ENCODE assay signal across 23 cellular contexts in the genomic region with DNA sequence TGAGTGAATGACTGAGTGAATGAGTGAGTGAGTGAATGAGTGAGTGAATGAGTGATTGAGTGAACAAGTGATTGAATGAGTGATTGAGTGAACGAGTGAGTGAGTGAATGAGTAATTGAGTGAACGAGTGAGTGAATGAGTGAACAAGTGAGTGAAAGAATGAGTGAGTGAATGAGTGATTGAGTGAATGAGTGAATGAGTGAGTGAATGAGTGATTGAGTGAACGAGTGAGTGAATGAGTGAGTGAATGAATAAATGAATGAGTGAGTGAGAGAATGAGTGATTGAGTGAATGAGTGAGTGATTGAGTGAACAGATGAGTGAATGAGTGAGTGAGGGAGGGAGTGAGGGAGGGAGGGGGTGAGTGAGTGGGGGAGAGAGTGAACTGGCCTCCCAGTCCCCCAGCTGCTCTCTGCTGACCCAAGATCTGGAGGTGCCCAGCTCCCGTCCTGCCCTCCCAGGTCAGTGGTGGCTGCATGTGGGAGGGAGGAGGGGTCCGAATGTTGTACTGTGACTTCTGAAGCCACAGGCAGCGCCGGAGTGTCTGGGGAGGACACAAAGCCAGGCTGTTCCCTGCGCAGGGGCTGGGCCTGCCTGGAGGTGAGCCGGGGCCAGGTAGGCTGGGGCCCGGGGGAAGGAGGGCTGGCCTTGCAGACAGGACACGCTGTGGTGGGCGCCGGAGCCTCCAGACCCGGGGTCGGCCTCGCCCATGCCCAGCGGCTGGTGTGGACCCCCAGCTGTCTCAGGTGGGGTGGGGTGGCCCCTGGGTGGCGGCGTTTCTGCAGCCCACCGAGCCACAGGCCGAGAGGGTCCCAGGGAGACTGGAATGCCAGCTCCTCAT. TPM values are rescaled to one million over a fixed set of nuclear protein-coding genes. Genes with fewer than 3 reads are reported as not detected.
A peak's percentile ranks its signal among the peaks of the same experiment; 100 is the strongest.
DNase-seq lines count a peak whose midpoint lies in the region; ATAC-seq and TF ChIP-seq lines count a peak whose summit lies in the region.
"Had no signal": no experiment of that assay in that cellular context is flagged by ENCODE, and none has a peak within 500 bp of the region (broad histone marks: within the 10 kb centered on the region; RNA-seq: fewer than 3 reads in every experiment).

No MANE protein-coding gene starts in this region.

- H3K4me3 Mint-ChIP-seq in endothelial cell (ENCODE audit: unreplicated experiment), result no peak overlapping the region
- H3K4me3 Mint-ChIP-seq in progenitor cell of endocrine pancreas (ENCODE audit: low read depth), result no peak overlapping the region
- H3K4me3 Mint-ChIP-seq: activated naive CD4-positive, alpha-beta T cell treated with anti-CD3 and anti-CD28 coated beads, Interleukin-2, amount 50 U/mL, for 24 hours; naive B cell had no signal

- no peak for TF ChIP-seq CTCF in 22Rv1 (IDR thresholded peaks at IDR 0.05)
- TF ChIP-seq CTCF in RWPE1 (conservative IDR thresholded peaks at IDR 0.05; ENCODE audit: low read depth), result no peak
- TF ChIP-seq CTCF in endothelial cell (IDR thresholded peaks at IDR 0.05; ENCODE audit: unreplicated experiment), result no peak
- TF ChIP-seq CTCF in progenitor cell of endocrine pancreas (IDR thresholded peaks at IDR 0.05; ENCODE audit: unreplicated experiment), result no peak

- H3K27me3 Mint-ChIP-seq in endothelial cell (ENCODE audit: unreplicated experiment), result peaks cover 5% of the 10 kb centered on the region
- no peaks in the 10 kb centered on the region for H3K27me3 Mint-ChIP-seq in progenitor cell of endocrine pancreas
- H3K27me3 Mint-ChIP-seq: activated naive CD4-positive, alpha-beta T cell treated with anti-CD3 and anti-CD28 coated beads, Interleukin-2, amount 50 U/mL, for 24 hours; naive B cell had no signal

- peak overlapping the region; percentile 82 for H3K27ac ChIP-seq in 22Rv1
- H3K27ac ChIP-seq in RWPE1, result peak overlapping the region; percentile 69
- H3K27ac ChIP-seq: parathyroid adenoma had no signal

- H3K9me3 Mint-ChIP-seq in endothelial cell (ENCODE audit: unreplicated experiment) (peaks cover 3% of the 10 kb centered on the region), progenitor cell of endocrine pancreas (ENCODE audit: low read depth) (no peaks in the 10 kb centered on the region)
- H3K9me3 Mint-ChIP-seq: activated naive CD4-positive, alpha-beta T cell treated with anti-CD3 and anti-CD28 coated beads, Interleukin-2, amount 50 U/mL, for 24 hours had no signal

- CTCF ChIA-PET in RWPE1 (lab: Yijun Ruan, JAX), result no interaction called here

- H3K4me1 Mint-ChIP-seq in endothelial cell (ENCODE audit: unreplicated experiment) (peaks cover 25% of the 10 kb centered on the region), progenitor cell of endocrine pancreas (ENCODE audit: low read depth) (no peaks in the 10 kb centered on the region)

- H3K27ac Mint-ChIP-seq in endothelial cell (ENCODE audit: unreplicated experiment), result no peak overlapping the region
- H3K27ac Mint-ChIP-seq in progenitor cell of endocrine pancreas, result no peak overlapping the region
- H3K27ac Mint-ChIP-seq: activated naive CD4-positive, alpha-beta T cell treated with anti-CD3 and anti-CD28 coated beads, Interleukin-2, amount 50 U/mL, for 24 hours had no signal

- POLR2A ChIA-PET in RWPE1 (lab: Yijun Ruan, JAX; ENCODE audit: low non-redundant PET), result no interaction called here

- H3K36me3 Mint-ChIP-seq in endothelial cell (ENCODE audit: low read depth, unreplicated experiment) (no peaks in the 10 kb centered on the region), progenitor cell of endocrine pancreas (ENCODE audit: insufficient read depth) (no peaks in the 10 kb centered on the region)
- H3K36me3 Mint-ChIP-seq: activated naive CD4-positive, alpha-beta T cell treated with anti-CD3 and anti-CD28 coated beads, Interleukin-2, amount 50 U/mL, for 24 hours; naive B cell had no signal

- no peak for ATAC-seq in HG02759 (IDR thresholded peaks at IDR 0.05; ENCODE audit: unreplicated experiment)
- ATAC-seq: sciatic nerve, SK-N-SH treated with all-trans-retinoic acid at 6 μM for 48 hours had no signal

- DNase-seq in D341Med (ENCODE audit: low spot score) (peak; percentile 57), RWPE1 (ENCODE audit: low spot score) (no peak), left kidney (ENCODE audit: low read depth, low spot score) (peak; percentile 67), endothelial cell (ENCODE audit: low spot score) (no peak), progenitor cell of endocrine pancreas (ENCODE audit: low spot score, unreplicated experiment) (no peak), NCI-H2029 treated with DMSO at 0.1 percent for 48 hours (lab: John Stamatoyannopoulos, UW) (no peak)
- DNase-seq: activated CD4-positive, CD25-positive, alpha-beta regulatory T cell; activated T-cell treated with anti-CD3 and anti-CD28 coated beads, Interleukin-2, amount 50 U/mL, for 48 hours; effector memory CD4-positive, alpha-beta T cell; KBM-7; kidney glomerular epithelial cell; mesendoderm; naive B cell; NCI-H1694 treated with DMSO at 0.1 percent for 48 hours; NCI-H446; stimulated activated naive CD4-positive, alpha-beta T cell treated with Interleukin-2 at 50 U/mL for 16 hours; T-helper 9 cell had no signal

RNA-seq across cellular contexts. Expression of gene PIM3, which starts 17.8 kb away (rescaled TPM):
- total RNA-seq in endothelial cell (ENCODE audit: unreplicated experiment), result 112 TPM
- 17.4 and 19.0 TPM in 2 replicates for total RNA-seq in progenitor cell of endocrine pancreas

RNA-seq across cellular contexts. Expression of gene CRELD2, which starts 24.4 kb away (rescaled TPM):
- total RNA-seq in endothelial cell (ENCODE audit: unreplicated experiment), result 207 TPM
- 42.2 and 42.4 TPM in 2 replicates for total RNA-seq in progenitor cell of endocrine pancreas

RNA-seq across cellular contexts. Expression of gene ALG12, which starts 24.5 kb away (rescaled TPM):
- 23.2 TPM for total RNA-seq in endothelial cell (ENCODE audit: unreplicated experiment)
- total RNA-seq in progenitor cell of endocrine pancreas, result 22.0 and 25.7 TPM in 2 replicates

Comparison
In these comparisons a context has a peak if more than half of its experiments do, and no peak if none do; other contexts are left out.
1. DNase-seq: peak in D341Med (single experiment) and left kidney (single experiment); none in RWPE1 (single experiment), endothelial cell (single experiment), progenitor cell of endocrine pancreas (single experiment) and NCI-H2029 treated with DMSO at 0.1 percent for 48 hours (single experiment).